In genomic region chr17:32157225-32157624, GRCh38 we compare ENCODE assay signal across 2 cellular contexts.
TF ChIP-seq lines count a peak whose summit lies in the region.

No MANE protein-coding gene starts in this region.

TF ChIP-seq in IMR-90, 13 proteins besides CTCF, POLR2A, EP300 and RAD21 (continued from another document):
- TF ChIP-seq ELK1 (IDR thresholded peaks at IDR 0.05; ENCODE audit: borderline replicate concordance, low read depth, low read length) (no peak), RCOR1 (IDR thresholded peaks at IDR 0.05; ENCODE audit: insufficient replicate concordance, low read length) (no peak), MAZ (IDR thresholded peaks at IDR 0.05; ENCODE audit: borderline replicate concordance, low read depth, low read length) (no peak), SMC3 (IDR thresholded peaks at IDR 0.05; ENCODE audit: low read depth, low read length) (no peak), CHD1 (IDR thresholded peaks at IDR 0.05; ENCODE audit: low read depth, low read length) (no peak), NFE2L2 (IDR thresholded peaks at IDR 0.05; ENCODE audit: low read depth, low read length) (no peak), BHLHE40 (IDR thresholded peaks at IDR 0.05; ENCODE audit: low read depth, low read length) (no peak)
- TF ChIP-seq, protein P1, sequence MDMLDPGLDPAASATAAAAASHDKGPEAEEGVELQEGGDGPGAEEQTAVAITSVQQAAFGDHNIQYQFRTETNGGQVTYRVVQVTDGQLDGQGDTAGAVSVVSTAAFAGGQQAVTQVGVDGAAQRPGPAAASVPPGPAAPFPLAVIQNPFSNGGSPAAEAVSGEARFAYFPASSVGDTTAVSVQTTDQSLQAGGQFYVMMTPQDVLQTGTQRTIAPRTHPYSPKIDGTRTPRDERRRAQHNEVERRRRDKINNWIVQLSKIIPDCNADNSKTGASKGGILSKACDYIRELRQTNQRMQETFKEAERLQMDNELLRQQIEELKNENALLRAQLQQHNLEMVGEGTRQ (IDR thresholded peaks at IDR 0.05; ENCODE audit: low read depth, low read length) = no peak

TF ChIP-seq in GM23338, 12 proteins besides CTCF, POLR2A, EP300 and RAD21 (continued from another document):
- TF ChIP-seq, protein P2, sequence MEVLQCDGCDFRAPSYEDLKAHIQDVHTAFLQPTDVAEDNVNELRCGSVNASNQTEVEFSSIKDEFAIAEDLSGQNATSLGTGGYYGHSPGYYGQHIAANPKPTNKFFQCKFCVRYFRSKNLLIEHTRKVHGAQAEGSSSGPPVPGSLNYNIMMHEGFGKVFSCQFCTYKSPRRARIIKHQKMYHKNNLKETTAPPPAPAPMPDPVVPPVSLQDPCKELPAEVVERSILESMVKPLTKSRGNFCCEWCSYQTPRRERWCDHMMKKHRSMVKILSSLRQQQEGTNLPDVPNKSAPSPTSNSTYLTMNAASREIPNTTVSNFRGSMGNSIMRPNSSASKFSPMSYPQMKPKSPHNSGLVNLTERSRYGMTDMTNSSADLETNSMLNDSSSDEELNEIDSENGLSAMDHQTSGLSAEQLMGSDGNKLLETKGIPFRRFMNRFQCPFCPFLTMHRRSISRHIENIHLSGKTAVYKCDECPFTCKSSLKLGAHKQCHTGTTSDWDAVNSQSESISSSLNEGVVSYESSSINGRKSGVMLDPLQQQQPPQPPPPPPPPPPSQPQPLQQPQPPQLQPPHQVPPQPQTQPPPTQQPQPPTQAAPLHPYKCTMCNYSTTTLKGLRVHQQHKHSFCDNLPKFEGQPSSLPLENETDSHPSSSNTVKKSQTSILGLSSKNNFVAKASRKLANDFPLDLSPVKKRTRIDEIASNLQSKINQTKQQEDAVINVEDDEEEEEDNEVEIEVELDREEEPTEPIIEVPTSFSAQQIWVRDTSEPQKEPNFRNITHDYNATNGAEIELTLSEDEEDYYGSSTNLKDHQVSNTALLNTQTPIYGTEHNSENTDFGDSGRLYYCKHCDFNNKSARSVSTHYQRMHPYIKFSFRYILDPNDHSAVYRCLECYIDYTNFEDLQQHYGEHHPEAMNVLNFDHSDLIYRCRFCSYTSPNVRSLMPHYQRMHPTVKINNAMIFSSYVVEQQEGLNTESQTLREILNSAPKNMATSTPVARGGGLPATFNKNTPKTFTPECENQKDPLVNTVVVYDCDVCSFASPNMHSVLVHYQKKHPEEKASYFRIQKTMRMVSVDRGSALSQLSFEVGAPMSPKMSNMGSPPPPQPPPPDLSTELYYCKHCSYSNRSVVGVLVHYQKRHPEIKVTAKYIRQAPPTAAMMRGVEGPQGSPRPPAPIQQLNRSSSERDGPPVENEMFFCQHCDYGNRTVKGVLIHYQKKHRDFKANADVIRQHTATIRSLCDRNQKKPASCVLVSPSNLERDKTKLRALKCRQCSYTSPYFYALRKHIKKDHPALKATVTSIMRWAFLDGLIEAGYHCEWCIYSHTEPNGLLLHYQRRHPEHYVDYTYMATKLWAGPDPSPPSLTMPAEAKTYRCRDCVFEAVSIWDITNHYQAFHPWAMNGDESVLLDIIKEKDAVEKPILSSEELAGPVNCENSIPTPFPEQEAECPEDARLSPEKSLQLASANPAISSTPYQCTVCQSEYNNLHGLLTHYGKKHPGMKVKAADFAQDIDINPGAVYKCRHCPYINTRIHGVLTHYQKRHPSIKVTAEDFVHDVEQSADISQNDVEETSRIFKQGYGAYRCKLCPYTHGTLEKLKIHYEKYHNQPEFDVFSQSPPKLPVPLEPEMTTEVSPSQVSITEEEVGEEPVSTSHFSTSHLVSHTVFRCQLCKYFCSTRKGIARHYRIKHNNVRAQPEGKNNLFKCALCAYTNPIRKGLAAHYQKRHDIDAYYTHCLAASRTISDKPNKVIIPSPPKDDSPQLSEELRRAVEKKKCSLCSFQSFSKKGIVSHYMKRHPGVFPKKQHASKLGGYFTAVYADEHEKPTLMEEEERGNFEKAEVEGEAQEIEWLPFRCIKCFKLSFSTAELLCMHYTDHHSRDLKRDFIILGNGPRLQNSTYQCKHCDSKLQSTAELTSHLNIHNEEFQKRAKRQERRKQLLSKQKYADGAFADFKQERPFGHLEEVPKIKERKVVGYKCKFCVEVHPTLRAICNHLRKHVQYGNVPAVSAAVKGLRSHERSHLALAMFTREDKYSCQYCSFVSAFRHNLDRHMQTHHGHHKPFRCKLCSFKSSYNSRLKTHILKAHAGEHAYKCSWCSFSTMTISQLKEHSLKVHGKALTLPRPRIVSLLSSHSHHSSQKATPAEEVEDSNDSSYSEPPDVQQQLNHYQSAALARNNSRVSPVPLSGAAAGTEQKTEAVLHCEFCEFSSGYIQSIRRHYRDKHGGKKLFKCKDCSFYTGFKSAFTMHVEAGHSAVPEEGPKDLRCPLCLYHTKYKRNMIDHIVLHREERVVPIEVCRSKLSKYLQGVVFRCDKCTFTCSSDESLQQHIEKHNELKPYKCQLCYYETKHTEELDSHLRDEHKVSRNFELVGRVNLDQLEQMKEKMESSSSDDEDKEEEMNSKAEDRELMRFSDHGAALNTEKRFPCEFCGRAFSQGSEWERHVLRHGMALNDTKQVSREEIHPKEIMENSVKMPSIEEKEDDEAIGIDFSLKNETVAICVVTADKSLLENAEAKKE (CRISPR knock-in tag; IDR thresholded peaks at IDR 0.05) = no peak
- TF ChIP-seq CREB1 (CRISPR knock-in tag; IDR thresholded peaks at IDR 0.05; ENCODE audit: low read depth) (no peak), EZH2 (IDR thresholded peaks at IDR 0.05; ENCODE audit: low read depth, unreplicated experiment) (no peak)
